ENCODE assay signal across 26 cellular contexts in the genomic region with DNA sequence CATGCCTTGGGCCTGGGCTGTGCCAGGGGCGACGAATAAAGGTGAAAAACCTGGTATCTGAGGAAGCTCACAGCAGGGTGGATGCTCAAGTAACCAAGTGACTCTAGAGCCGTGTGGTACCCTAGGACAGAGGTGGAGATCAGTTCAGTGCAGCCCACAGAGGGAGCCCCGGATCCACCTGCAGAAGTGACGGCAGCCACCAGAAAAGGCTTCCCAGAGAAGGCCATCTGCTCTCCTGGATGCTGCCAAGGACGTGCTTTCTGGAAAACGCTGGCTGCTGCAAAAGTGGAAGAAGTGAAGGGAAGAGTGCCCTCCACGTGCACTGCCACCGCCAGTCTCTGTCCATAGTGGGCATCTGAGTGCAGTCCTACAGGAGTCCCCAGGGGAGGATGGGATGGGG. TPM values are rescaled to one million over a fixed set of nuclear protein-coding genes. Genes with fewer than 3 reads are reported as not detected.
DNase-seq lines count a peak whose midpoint lies in the region; ATAC-seq and TF ChIP-seq lines count a peak whose summit lies in the region.
"Had no signal": no experiment of that assay in that cellular context is flagged by ENCODE, and none has a peak within 500 bp of the region (broad histone marks: within the 10 kb centered on the region; RNA-seq: fewer than 3 reads in every experiment).

No MANE protein-coding gene starts in this region.

- no peak overlapping the region for H3K14ac ChIP-seq in H9 (ENCODE audit: insufficient read depth, low read length)

- H3K27ac ChIP-seq in BLaER1 (peak overlapping the region; percentile 77), H9 (ENCODE audit: insufficient read length, low read depth, low read length) (no peak overlapping the region), Panc1 (ENCODE audit: low read length) (no peak overlapping the region), endodermal cell (ENCODE audit: low read depth, low read length) (no peak overlapping the region)
- H3K27ac ChIP-seq: C4-2B, foreskin keratinocyte, left lung had no signal

- intact Hi-C loops in Panc1 (cut with micrococcal nuclease; ENCODE audit: unreplicated experiment) = no loop called here

- H3K27ac Mint-ChIP-seq in H9 = no peak overlapping the region
- no peak overlapping the region for H3K27ac Mint-ChIP-seq in endodermal cell
- H3K27ac Mint-ChIP-seq: activated CD8-positive, alpha-beta T cell treated with anti-CD3 and anti-CD28 coated beads for 36 hours; IgD-negative memory B cell; naive thymus-derived CD4-positive, alpha-beta T cell had no signal

- no peak overlapping the region for H3K18ac ChIP-seq in H9 (ENCODE audit: insufficient read length, low read depth, low read length)

- H2BK20ac ChIP-seq in H9 (ENCODE audit: low read depth, low read length, poor library complexity, severe bottlenecking) = no peak overlapping the region

- H3K4ac ChIP-seq in H9 (ENCODE audit: low read depth, low read length) = no peak overlapping the region

- H3K4me3 Mint-ChIP-seq in H9 (no peak overlapping the region), endodermal cell (no peak overlapping the region)
- H3K4me3 Mint-ChIP-seq: activated CD8-positive, alpha-beta T cell treated with anti-CD3 and anti-CD28 coated beads for 36 hours; IgD-negative memory B cell; naive thymus-derived CD4-positive, alpha-beta T cell had no signal

- no CpG with 5 or more reads among the region's 9 CpGs for WGBS in H9 (ENCODE audit: extremely low coverage, insufficient read length, low lambda C conversion rate)
- WGBS in endodermal cell (ENCODE audit: insufficient coverage in 1 of 2, insufficient read length in 1 of 2), 2 experiments = 79 to 83% methylated on average over 8 to 9 of the region's 9 CpGs

- no peak for DNase-seq in H9
- no peak for DNase-seq in Panc1 (ENCODE audit: low read depth, low spot score)
- peak; percentile 71 for DNase-seq in endodermal cell
- no peak for DNase-seq in COLO668 (lab: John Stamatoyannopoulos, UW; ENCODE audit: unreplicated experiment)
- no peak for DNase-seq in DMS79 (lab: John Stamatoyannopoulos, UW)
- DNase-seq: activated CD8-positive, alpha-beta T cell treated with anti-CD3 and anti-CD28 coated beads for 36 hours; effector memory CD4-positive, alpha-beta T cell; foreskin keratinocyte; left lung; naive thymus-derived CD4-positive, alpha-beta T cell; NCI-H1105; NCI-H2029 treated with DMSO at 0.1 percent for 48 hours; NCI-H526 treated with DMSO at 0.1 percent for 48 hours; retina; Right ventricle myocardium superior; stimulated activated CD4-positive, alpha-beta T cell treated with anti-CD3 and anti-CD28 coated beads, Interleukin-2, amount 100 ng/mL, for 24 hours; T1000 had no signal

- no peak overlapping the region for H2AK5ac ChIP-seq in H9 (ENCODE audit: insufficient read length, low read length)

- no peaks in the 10 kb centered on the region for H3K23me2 ChIP-seq in H9 (ENCODE audit: insufficient read length, low read depth, low read length, poor library complexity, severe bottlenecking)

- H3K36me3 Mint-ChIP-seq in H9 (ENCODE audit: insufficient read depth in 1 of 3, low read depth in 3 of 3) = no peaks in the 10 kb centered on the region
- no peaks in the 10 kb centered on the region for H3K36me3 Mint-ChIP-seq in endodermal cell (ENCODE audit: low read depth)

- ATAC-seq in Panc1 = peak; percentile 52; the same call in 1 of the 2 replicates
- ATAC-seq in HG03354 (IDR thresholded peaks at IDR 0.05; ENCODE audit: poor library complexity, severe bottlenecking, unreplicated experiment) = no peak
- ATAC-seq: activated CD8-positive, alpha-beta T cell treated with anti-CD3 and anti-CD28 coated beads for 36 hours; esophagus mucosa; foreskin keratinocyte; left lung; naive thymus-derived CD4-positive, alpha-beta T cell had no signal

- BruUV-seq in Panc1 (replicated peaks; lab: Mats Ljungman, UMichigan) = no TSS peak

- in situ Hi-C loops in Panc1 (cut with HindIII; ENCODE audit: low pct_unique_long_range_greater_than_20kb, low sequenced_read_pairs) = no loop called here

- H3K4me2 ChIP-seq in BLaER1 = peak overlapping the region; percentile 90
- no peak overlapping the region for H3K4me2 ChIP-seq in H9 (ENCODE audit: insufficient read depth, insufficient read length, low read length)
- H3K4me2 ChIP-seq: smooth muscle cell had no signal

- H3K4me1 ChIP-seq in BLaER1 = peaks cover 94% of the 10 kb centered on the region
- H3K4me1 ChIP-seq in H9 (ENCODE audit: insufficient read depth, low read length) = no peaks in the 10 kb centered on the region; the same call in 1 of the 2 replicates
- H3K4me1 ChIP-seq in Panc1 (ENCODE audit: control insufficient read depth, insufficient read depth, low read length) = no peaks in the 10 kb centered on the region
- peaks cover 6% of the 10 kb centered on the region for H3K4me1 ChIP-seq in endodermal cell (ENCODE audit: control insufficient read depth, insufficient read depth, low read length)
- H3K4me1 ChIP-seq: foreskin keratinocyte, left lung had no signal

- no peak overlapping the region for H2BK12ac ChIP-seq in H9 (ENCODE audit: insufficient read length, low read depth, low read length)

- H3K79me1 ChIP-seq in H9 (ENCODE audit: insufficient read depth, low read depth, low read length, poor library complexity, severe bottlenecking) = no peaks in the 10 kb centered on the region

- H3K9ac ChIP-seq in BLaER1 (peak overlapping the region; percentile 52; the same call in 1 of the 2 replicates), H9 (ENCODE audit: extremely low read depth, insufficient read length, low read length) (no peak overlapping the region), endodermal cell (ENCODE audit: extremely low read depth, low read length, poor library complexity, severe bottlenecking) (no peak overlapping the region)

- H4K20me1 ChIP-seq in BLaER1 (no peaks in the 10 kb centered on the region), H9 (ENCODE audit: control insufficient read depth, insufficient read depth, insufficient read length) (peaks cover 1% of the 10 kb centered on the region)

- no peaks in the 10 kb centered on the region for H3K9me3 Mint-ChIP-seq in H9
- H3K9me3 Mint-ChIP-seq in endodermal cell = no peaks in the 10 kb centered on the region
- H3K9me3 Mint-ChIP-seq: activated CD8-positive, alpha-beta T cell treated with anti-CD3 and anti-CD28 coated beads for 36 hours; IgD-negative memory B cell; naive thymus-derived CD4-positive, alpha-beta T cell had no signal

- H3K4me3 ChIP-seq in BLaER1 = 0 out of 2 replicates have a peak overlapping the region, but pooled peaks have one; percentile 19
- no peak overlapping the region for H3K4me3 ChIP-seq in Panc1 (ENCODE audit: low read depth in 2 of 2, low read length in 2 of 2)
- no peak overlapping the region for H3K4me3 ChIP-seq in endodermal cell (ENCODE audit: low read length)
- H3K4me3 ChIP-seq: left lung, smooth muscle cell had no signal

- H4K91ac ChIP-seq in H9 (ENCODE audit: insufficient read length, low read depth, low read length) = no peak overlapping the region

- H3K27me3 Mint-ChIP-seq in H9 (ENCODE audit: low read depth) (peaks cover 54% of the 10 kb centered on the region), endodermal cell (ENCODE audit: insufficient read depth) (no peaks in the 10 kb centered on the region)
- H3K27me3 Mint-ChIP-seq: activated CD8-positive, alpha-beta T cell treated with anti-CD3 and anti-CD28 coated beads for 36 hours; IgD-negative memory B cell; naive thymus-derived CD4-positive, alpha-beta T cell had no signal

- H3K36me3 ChIP-seq in BLaER1 (peaks cover 6% of the 10 kb centered on the region; the same call in 1 of the 2 replicates), Panc1 (ENCODE audit: control insufficient read depth, insufficient read depth, low read length) (no peaks in the 10 kb centered on the region), endodermal cell (ENCODE audit: control insufficient read depth, insufficient read depth, low read length) (no peaks in the 10 kb centered on the region)

- H2AFZ ChIP-seq in H9 (ENCODE audit: low read length) = no peak overlapping the region

- CTCF ChIA-PET in Panc1 (lab: Charles Lee) = no interaction called here

- TF ChIP-seq CTCF in H9 (conservative IDR thresholded peaks at IDR 0.05) (peak; percentile 32; the same call in 2 of the 3 replicates), Panc1 (IDR thresholded peaks at IDR 0.05) (no peak), endodermal cell (conservative IDR thresholded peaks at IDR 0.05) (peak; percentile 56)

- POLR2A ChIA-PET in Panc1 (lab: Charles Lee) = no interaction called here

- H3K27me3 ChIP-seq in BLaER1 (no peaks in the 10 kb centered on the region), H9 (ENCODE audit: insufficient read depth, low read length) (no peaks in the 10 kb centered on the region), Panc1 (ENCODE audit: control insufficient read depth, insufficient read depth, low read length) (no peaks in the 10 kb centered on the region), endodermal cell (ENCODE audit: control insufficient read depth, insufficient read depth, low read length, poor library complexity, severe bottlenecking) (no peaks in the 10 kb centered on the region)
- H3K27me3 ChIP-seq: foreskin keratinocyte, left lung had no signal

- H2BK15ac ChIP-seq in H9 (ENCODE audit: low read depth, low read length) = no peak overlapping the region

- H4K8ac ChIP-seq in H9 (replicated peaks; ENCODE audit: insufficient read length, low read depth, low read length) = no peak overlapping the region

- no peak overlapping the region for H2BK120ac ChIP-seq in H9 (ENCODE audit: low read depth, low read length, poor library complexity, severe bottlenecking)

- H2BK5ac ChIP-seq in H9 (ENCODE audit: insufficient read length, low read length) = no peak overlapping the region

- H3K9me3 ChIP-seq in BLaER1 = peaks cover under 1% of the 10 kb centered on the region; the same call in 1 of the 2 replicates
- H3K9me3 ChIP-seq in H9 (ENCODE audit: control insufficient read depth, low read depth, low read length) = no peaks in the 10 kb centered on the region
- no peaks in the 10 kb centered on the region for H3K9me3 ChIP-seq in Panc1 (ENCODE audit: control insufficient read depth, insufficient read depth, low read depth, low read length)
- no peaks in the 10 kb centered on the region for H3K9me3 ChIP-seq in endodermal cell (ENCODE audit: control insufficient read depth, low read length)
- H3K9me3 ChIP-seq: left lung had no signal

- peaks cover 16 to 27% of the 10 kb centered on the region in 2 experiments for H3K4me1 Mint-ChIP-seq in H9
- H3K4me1 Mint-ChIP-seq in endodermal cell = peaks cover 17% of the 10 kb centered on the region
- H3K4me1 Mint-ChIP-seq: IgD-negative memory B cell had no signal

- no peak overlapping the region for H3T11ph ChIP-seq in H9 (ENCODE audit: low read length)

- no peaks in the 10 kb centered on the region for H3K79me2 ChIP-seq in H9 (ENCODE audit: insufficient read depth, low read length)

- H4K5ac ChIP-seq in H9 (ENCODE audit: insufficient read length, low read depth, low read length) = no peak overlapping the region

- H3K23ac ChIP-seq in H9 (ENCODE audit: insufficient read length, low read depth, low read length) = no peak overlapping the region

- no peak overlapping the region for H3K56ac ChIP-seq in H9 (ENCODE audit: insufficient read length, low read depth, low read length)

RNA-seq across cellular contexts. Expression of gene TMCO4, which starts 27.7 kb away (rescaled TPM):
- total RNA-seq in H9 (2021) = 2.7 and 4.0 TPM in 2 replicates
- total RNA-seq in Panc1 (2021; ENCODE audit: unreplicated experiment) = 13.2 TPM
- 10.3 TPM for polyA plus RNA-seq in Panc1 (2012; ENCODE audit: insufficient read length)
- 1 to 10 TPM; 6.2 to 6.6 TPM for total RNA-seq in endodermal cell
- 0.78 TPM for polyA plus RNA-seq in endodermal cell (2013, experiment 1 of 2)
- polyA plus RNA-seq in endodermal cell (2013, experiment 2 of 2) = 0.50 TPM

RNA-seq across cellular contexts. Expression of gene RNF186, which starts 43.0 kb away (rescaled TPM):
- not detected in 2 replicates for total RNA-seq in H9 (2021)
- total RNA-seq in Panc1 (2021; ENCODE audit: unreplicated experiment) = not detected
- not detected for polyA plus RNA-seq in Panc1 (2012; ENCODE audit: insufficient read length)
- total RNA-seq in endodermal cell = not detected
- polyA plus RNA-seq in endodermal cell (2013, experiment 1 of 2) = not detected
- polyA plus RNA-seq in endodermal cell (2013, experiment 2 of 2) = not detected
- total RNA-seq: activated CD8-positive, alpha-beta T cell treated with anti-CD3 and anti-CD28 coated beads for 36 hours; foreskin keratinocyte; left lung; mesenteric fat pad; naive thymus-derived CD4-positive, alpha-beta T cell; osteocyte; Right ventricle myocardium superior; smooth muscle cell; urinary bladder had no signal
- polyA plus RNA-seq: foreskin keratinocyte; IgD-negative memory B cell; naive thymus-derived CD4-positive, alpha-beta T cell; smooth muscle cell; urinary bladder had no signal
